In the genomic region with DNA sequence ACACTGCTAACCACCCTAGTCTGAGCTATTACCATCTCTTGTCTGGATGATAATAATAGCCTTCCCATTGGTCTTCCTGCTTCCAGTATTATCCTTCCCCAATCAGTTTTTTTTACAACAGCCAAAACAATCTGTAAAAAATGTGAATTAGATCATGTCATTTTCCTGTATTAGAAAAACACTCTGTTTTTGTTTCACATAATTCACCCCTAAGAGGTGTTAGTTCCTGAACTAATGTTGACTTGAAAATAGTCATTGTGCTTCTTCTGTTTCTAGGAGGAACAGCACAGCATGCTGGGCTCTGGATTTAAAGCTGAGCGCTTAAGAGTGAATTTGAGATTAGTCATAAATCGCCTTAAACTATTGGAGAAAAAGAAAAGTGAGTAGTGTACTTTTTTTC, we compare ENCODE assay signal across 21 cellular contexts. TPM values are rescaled to one million over a fixed set of nuclear protein-coding genes. Genes with fewer than 3 reads are reported as not detected.
DNase-seq lines count a peak whose midpoint lies in the region; ATAC-seq and TF ChIP-seq lines count a peak whose summit lies in the region.
"Had no signal": no experiment of that assay in that cellular context is flagged by ENCODE, and none has a peak within 500 bp of the region (broad histone marks: within the 10 kb centered on the region; RNA-seq: fewer than 3 reads in every experiment).

No MANE protein-coding gene starts in this region.

- H3K27me3 ChIP-seq in foreskin keratinocyte: no peaks in the 10 kb centered on the region
- H3K27me3 ChIP-seq: right lobe of liver, tibial artery had no signal

- TF ChIP-seq CTCF in chondrocyte (IDR thresholded peaks at IDR 0.05) (no peak), nephron (IDR thresholded peaks at IDR 0.05; ENCODE audit: unreplicated experiment in 3 of 3) (no peak), GM10266 (IDR thresholded peaks at IDR 0.05; ENCODE audit: control insufficient read depth, insufficient read depth, low read depth, missing control alignments) (no peak), foreskin keratinocyte (conservative IDR thresholded peaks at IDR 0.05) (no peak)

- CTCF ChIA-PET in activated CD4-positive, alpha-beta T cell treated with anti-CD3 and anti-CD28 coated beads, Interleukin-2, amount 10 ng/mL, durations not matched to agents 7 days and 5 days (lab: Charles Lee): interaction anchor here (0.6 to 1.8 kb wide), 3 partner anchors 19 to 88 kb away, joined by 3 to 5 read pairs (median 3); no protein-coding TSS in a partner anchor

- peak overlapping the region; percentile 39 for H3K27ac Mint-ChIP-seq in stimulated activated naive CD8-positive, alpha-beta T cell treated with anti-CD3 and anti-CD28 coated beads, Interleukin-15, Interleukin-2, amounts not matched to agents 100 ng/mL and 50 ng/mL, for 24 hours
- peak overlapping the region; percentile 39 for H3K27ac Mint-ChIP-seq in chondrocyte (ENCODE audit: unreplicated experiment)
- H3K27ac Mint-ChIP-seq in nephron: peak overlapping the region in 2 of 3 experiments; percentile 12 to 36
- no peak overlapping the region for H3K27ac Mint-ChIP-seq in activated CD4-positive, alpha-beta T cell treated with anti-CD3 and anti-CD28 coated beads, Interleukin-2, amount 10 ng/mL, durations not matched to agents 7 days and 5 days

- no peak for DNase-seq in stimulated activated naive CD8-positive, alpha-beta T cell treated with anti-CD3 and anti-CD28 coated beads, Interleukin-15, Interleukin-2, amounts not matched to agents 100 U/mL and 50 U/mL, for 24 hours
- DNase-seq in chondrocyte (ENCODE audit: low spot score) (no peak), GM10266 (ENCODE audit: extremely low spot score) (no peak), foreskin keratinocyte (no peak), SIG-M5 treated with dmso at 0.1 percent for 504 hours (lab: John Stamatoyannopoulos, UW; ENCODE audit: unreplicated experiment) (no peak)
- DNase-seq in activated CD4-positive, alpha-beta T cell treated with anti-CD3 and anti-CD28 coated beads, Interleukin-2, amount 10 ng/mL, durations not matched to agents 7 days and 5 days: no peak
- DNase-seq: activated gamma-delta T cell; aorta; DND-41; left ventricle myocardium inferior; NCI-H1417 treated with DMSO at 0.1 percent for 48 hours; NCI-H524; occipital lobe; right lobe of liver; stimulated activated naive CD4-positive, alpha-beta T cell; T1000; tibial artery had no signal

- no peaks in the 10 kb centered on the region for H3K27me3 Mint-ChIP-seq in stimulated activated naive CD8-positive, alpha-beta T cell treated with anti-CD3 and anti-CD28 coated beads, Interleukin-15, Interleukin-2, amounts not matched to agents 100 ng/mL and 50 ng/mL, for 24 hours
- H3K27me3 Mint-ChIP-seq in chondrocyte (ENCODE audit: low read depth): no peaks in the 10 kb centered on the region
- peaks cover 3% of the 10 kb centered on the region for H3K27me3 Mint-ChIP-seq in nephron (ENCODE audit: low read depth)
- H3K27me3 Mint-ChIP-seq in activated CD4-positive, alpha-beta T cell treated with anti-CD3 and anti-CD28 coated beads, Interleukin-2, amount 10 ng/mL, durations not matched to agents 7 days and 5 days: no peaks in the 10 kb centered on the region

- H3K4me1 Mint-ChIP-seq in stimulated activated naive CD8-positive, alpha-beta T cell treated with anti-CD3 and anti-CD28 coated beads, Interleukin-15, Interleukin-2, amounts not matched to agents 100 ng/mL and 50 ng/mL, for 24 hours (ENCODE audit: low read depth): peaks cover 61% of the 10 kb centered on the region
- H3K4me1 Mint-ChIP-seq in chondrocyte (ENCODE audit: low read depth): peaks cover 44% of the 10 kb centered on the region
- H3K4me1 Mint-ChIP-seq in nephron: peaks cover 43% of the 10 kb centered on the region
- peaks cover 35% of the 10 kb centered on the region for H3K4me1 Mint-ChIP-seq in activated CD4-positive, alpha-beta T cell treated with anti-CD3 and anti-CD28 coated beads, Interleukin-2, amount 10 ng/mL, durations not matched to agents 7 days and 5 days

- peaks cover 79% of the 10 kb centered on the region for H3K36me3 Mint-ChIP-seq in stimulated activated naive CD8-positive, alpha-beta T cell treated with anti-CD3 and anti-CD28 coated beads, Interleukin-15, Interleukin-2, amounts not matched to agents 100 ng/mL and 50 ng/mL, for 24 hours (ENCODE audit: low read depth)
- H3K36me3 Mint-ChIP-seq in chondrocyte (ENCODE audit: low read depth) (peaks cover 31% of the 10 kb centered on the region), nephron (ENCODE audit: low read depth) (peaks cover 91% of the 10 kb centered on the region)
- H3K36me3 Mint-ChIP-seq in activated CD4-positive, alpha-beta T cell treated with anti-CD3 and anti-CD28 coated beads, Interleukin-2, amount 10 ng/mL, durations not matched to agents 7 days and 5 days (ENCODE audit: low read depth): peaks cover 66% of the 10 kb centered on the region

- POLR2A ChIA-PET in activated CD4-positive, alpha-beta T cell treated with anti-CD3 and anti-CD28 coated beads, Interleukin-2, amount 10 ng/mL, durations not matched to agents 7 days and 5 days (lab: Charles Lee): interaction anchor here (0.7 kb wide), 1 partner anchor 9 kb away, joined by 3 read pairs; no protein-coding TSS in a partner anchor

- no peak overlapping the region for H3K27ac ChIP-seq in foreskin keratinocyte
- H3K27ac ChIP-seq: left ventricle myocardium inferior, right lobe of liver, RWPE1, tibial artery had no signal

- ATAC-seq in stimulated activated naive CD8-positive, alpha-beta T cell treated with anti-CD3 and anti-CD28 coated beads, Interleukin-15, Interleukin-2, amounts not matched to agents 100 U/mL and 50 U/mL, for 24 hours: no peak
- ATAC-seq in foreskin keratinocyte: no peak
- ATAC-seq: SK-N-SH treated with all-trans-retinoic acid at 6 μM for 48 hours had no signal

- H3K4me1 ChIP-seq in foreskin keratinocyte: no peaks in the 10 kb centered on the region

- no peak overlapping the region for H3K4me3 Mint-ChIP-seq in stimulated activated naive CD8-positive, alpha-beta T cell treated with anti-CD3 and anti-CD28 coated beads, Interleukin-15, Interleukin-2, amounts not matched to agents 100 ng/mL and 50 ng/mL, for 24 hours
- H3K4me3 Mint-ChIP-seq in chondrocyte (ENCODE audit: unreplicated experiment): no peak overlapping the region
- H3K4me3 Mint-ChIP-seq in nephron: peak overlapping the region in 1 of 3 experiments; percentile 45
- H3K4me3 Mint-ChIP-seq in activated CD4-positive, alpha-beta T cell treated with anti-CD3 and anti-CD28 coated beads, Interleukin-2, amount 10 ng/mL, durations not matched to agents 7 days and 5 days: no peak overlapping the region

- no peaks in the 10 kb centered on the region for H3K9me3 Mint-ChIP-seq in stimulated activated naive CD8-positive, alpha-beta T cell treated with anti-CD3 and anti-CD28 coated beads, Interleukin-15, Interleukin-2, amounts not matched to agents 100 ng/mL and 50 ng/mL, for 24 hours
- no peaks in the 10 kb centered on the region for H3K9me3 Mint-ChIP-seq in chondrocyte (ENCODE audit: low read depth)
- no peaks in the 10 kb centered on the region for H3K9me3 Mint-ChIP-seq in nephron
- no peaks in the 10 kb centered on the region for H3K9me3 Mint-ChIP-seq in activated CD4-positive, alpha-beta T cell treated with anti-CD3 and anti-CD28 coated beads, Interleukin-2, amount 10 ng/mL, durations not matched to agents 7 days and 5 days

RNA-seq across cellular contexts. Expression of gene IST1, which starts 20.0 kb away (rescaled TPM):
- total RNA-seq in chondrocyte (172 to 174 TPM (median 172 TPM) in 3 replicates), foreskin keratinocyte (107 and 113 TPM in 2 replicates)
- 100 to 1,000 TPM; 180 to 191 TPM for total RNA-seq in activated CD4-positive, alpha-beta T cell treated with anti-CD3 and anti-CD28 coated beads, Interleukin-2, amount 10 ng/mL, durations not matched to agents 7 days and 5 days
- 69.3 and 75.2 TPM in 2 replicates for polyA plus RNA-seq in foreskin keratinocyte

RNA-seq across cellular contexts. Expression of gene ZNF821, which starts 31.4 kb away (rescaled TPM):
- 10.6 to 12.0 TPM (median 11.2 TPM) in 3 replicates for total RNA-seq in chondrocyte
- 1 to 10 TPM; 7.1 to 7.7 TPM for total RNA-seq in activated CD4-positive, alpha-beta T cell treated with anti-CD3 and anti-CD28 coated beads, Interleukin-2, amount 10 ng/mL, durations not matched to agents 7 days and 5 days
- total RNA-seq in foreskin keratinocyte: 3.2 and 3.9 TPM in 2 replicates
- 3.6 TPM in 2 replicates for polyA plus RNA-seq in foreskin keratinocyte
